33 cellular contexts compared by ENCODE assay signal in genomic region chr5:108975697-108976096, GRCh38.
"Had no signal": no experiment of that assay in that cellular context is flagged by ENCODE, and none has a peak within 500 bp of the region (broad histone marks: within the 10 kb centered on the region; RNA-seq: fewer than 3 reads in every experiment).

No MANE protein-coding gene starts in this region.

- H3K4me3 ChIP-seq: adrenal gland, ascending aorta, breast epithelium, cardiac muscle cell had no signal

- FAIRE-seq: astrocyte, bronchial epithelial cell had no signal

- H3K27ac ChIP-seq: adrenal gland, ascending aorta, brain microvascular endothelial cell, breast epithelium, cardiac muscle cell had no signal

- H3K27me3 ChIP-seq: adrenal gland, ascending aorta, brain microvascular endothelial cell, breast epithelium, cardiac muscle cell had no signal

- H3K36me3 ChIP-seq: adrenal gland, brain microvascular endothelial cell, breast epithelium, cardiac muscle cell had no signal

- ATAC-seq: activated naive CD4-positive, alpha-beta T cell treated with anti-CD3 and anti-CD28 coated beads, Interleukin-2, amount 50 U/mL, for 72 hours; activated naive CD8-positive, alpha-beta T cell treated with anti-CD3 and anti-CD28 coated beads, Interleukin-2, amount 50 U/mL, for 24 hours; activated T-cell treated with anti-CD3 and anti-CD28 coated beads, Interleukin-2, amount 50 U/mL, for 4 hours; activated T-cell treated with anti-CD3 and anti-CD28 coated beads, Interleukin-2, amount 50 U/mL, for 72 hours; activated T-helper 17 cell treated with anti-CD3 and anti-CD28 coated beads, Interleukin-2, amount 50 U/mL, for 72 hours had no signal

- H3K4me1 ChIP-seq: adrenal gland, ascending aorta, breast epithelium had no signal

- DNase-seq: activated effector memory CD4-positive, alpha-beta T cell treated with anti-CD3 and anti-CD28 coated beads, Interleukin-2, amount 50 U/mL, for 16 hours; activated effector memory CD4-positive, alpha-beta T cell treated with Interleukin-2 at 50 U/mL for 16 hours; activated gamma-delta T cell; activated gamma-delta T cell treated with Interleukin-2 at 50 U/mL for 16 hours; activated naive CD4-positive, alpha-beta T cell; activated naive CD4-positive, alpha-beta T cell treated with anti-CD3 and anti-CD28 coated beads for 36 hours; activated naive CD4-positive, alpha-beta T cell treated with anti-CD3 and anti-CD28 coated beads, Interleukin-2, amount 10 ng/mL, durations not matched to agents 7 days and 5 days; activated naive CD4-positive, alpha-beta T cell treated with anti-CD3 and anti-CD28 coated beads, Interleukin-2, amount 50 U/mL, for 16 hours; activated naive CD4-positive, alpha-beta T cell treated with Interleukin-2 at 50 U/mL for 16 hours; activated naive CD8-positive, alpha-beta T cell treated with anti-CD3 and anti-CD28 coated beads for 36 hours; activated naive CD8-positive, alpha-beta T cell treated with anti-CD3 and anti-CD28 coated beads, Interleukin-2, amount 10 ng/mL, durations not matched to agents 7 days and 5 days; activated naive CD8-positive, alpha-beta T cell treated with anti-CD3 and anti-CD28 coated beads, Interleukin-2, amount 50 U/mL, for 24 hours; activated T-cell treated with anti-CD3 and anti-CD28 coated beads, Interleukin-2, amount 50 U/mL, for 1 hour; activated T-cell treated with anti-CD3 and anti-CD28 coated beads, Interleukin-2, amount 50 U/mL, for 24 hours; activated T-cell treated with anti-CD3 and anti-CD28 coated beads, Interleukin-2, amount 50 U/mL, for 4 hours; activated T-cell treated with anti-CD3 and anti-CD28 coated beads, Interleukin-2, amount 50 U/mL, for 48 hours; activated T-cell treated with anti-CD3 and anti-CD28 coated beads, Interleukin-2, amount 50 U/mL, for 72 hours; adrenal gland; amniotic stem cell; amygdala; anterior cingulate cortex; aorta; brain microvascular endothelial cell; caudate nucleus; central memory CD4-positive, alpha-beta T cell; cerebellar nuclear complex had no signal

- H3K9me3 ChIP-seq: adrenal gland, ascending aorta, breast epithelium had no signal
